8 cellular contexts compared by ENCODE assay signal in genomic region chr4:38856524-38857337, GRCh38. TPM values are rescaled to one million over a fixed set of nuclear protein-coding genes. Genes with fewer than 3 reads are reported as not detected.
DNase-seq lines count a peak whose midpoint lies in the region; ATAC-seq, FAIRE-seq and TF ChIP-seq lines count a peak whose summit lies in the region.

A gene with protein sequence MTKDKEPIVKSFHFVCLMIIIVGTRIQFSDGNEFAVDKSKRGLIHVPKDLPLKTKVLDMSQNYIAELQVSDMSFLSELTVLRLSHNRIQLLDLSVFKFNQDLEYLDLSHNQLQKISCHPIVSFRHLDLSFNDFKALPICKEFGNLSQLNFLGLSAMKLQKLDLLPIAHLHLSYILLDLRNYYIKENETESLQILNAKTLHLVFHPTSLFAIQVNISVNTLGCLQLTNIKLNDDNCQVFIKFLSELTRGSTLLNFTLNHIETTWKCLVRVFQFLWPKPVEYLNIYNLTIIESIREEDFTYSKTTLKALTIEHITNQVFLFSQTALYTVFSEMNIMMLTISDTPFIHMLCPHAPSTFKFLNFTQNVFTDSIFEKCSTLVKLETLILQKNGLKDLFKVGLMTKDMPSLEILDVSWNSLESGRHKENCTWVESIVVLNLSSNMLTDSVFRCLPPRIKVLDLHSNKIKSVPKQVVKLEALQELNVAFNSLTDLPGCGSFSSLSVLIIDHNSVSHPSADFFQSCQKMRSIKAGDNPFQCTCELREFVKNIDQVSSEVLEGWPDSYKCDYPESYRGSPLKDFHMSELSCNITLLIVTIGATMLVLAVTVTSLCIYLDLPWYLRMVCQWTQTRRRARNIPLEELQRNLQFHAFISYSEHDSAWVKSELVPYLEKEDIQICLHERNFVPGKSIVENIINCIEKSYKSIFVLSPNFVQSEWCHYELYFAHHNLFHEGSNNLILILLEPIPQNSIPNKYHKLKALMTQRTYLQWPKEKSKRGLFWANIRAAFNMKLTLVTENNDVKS (minus strand): TSS chr4:38856817. CDS start chr4:38829473, 27,344 bp downstream.

- 39% methylated on average over 8 of the region's 8 CpGs; no CpG with 5 or more reads in 1 of the 2 experiments for WGBS in H1 (ENCODE audit: extremely low coverage in 1 of 2, insufficient coverage in 1 of 2, insufficient read length in 1 of 2, insufficient replicate concordance in 2 of 2, low coverage in 1 of 2, low lambda C conversion rate in 2 of 2, missing lambda C conversion rate in 1 of 2), 2 experiments

- FAIRE-seq in H1 (lab: Jason Lieb, UNC) = peak; percentile 87

- H4K5ac ChIP-seq in H1 (ENCODE audit: insufficient read length, low read depth, low read length) = no peak within 1 kb of the TSS

- no peaks in the 10 kb centered on the region for H3K36me3 ChIP-seq in H1 (ENCODE audit: control insufficient read depth in 2 of 4, insufficient read depth in 4 of 4, low read length in 3 of 4)
- no peaks in the 10 kb centered on the region for H3K36me3 ChIP-seq in mucosa of descending colon (ENCODE audit: low read depth)
- H3K36me3 ChIP-seq in stomach smooth muscle (ENCODE audit: control insufficient read depth in 2 of 2, insufficient read depth in 2 of 2, low read length in 2 of 2) = no peaks in the 10 kb centered on the region

- CTCF ChIA-PET in H1 (lab: Charles Lee; ENCODE audit: partially characterized antibody) = interaction anchor here (0.6 to 2.5 kb wide), 16 partner anchors 9 to 509 kb away, joined by 3 to 29 read pairs (median 4); no protein-coding TSS in a partner anchor

- H3K23ac ChIP-seq in H1 (ENCODE audit: insufficient read length) = no peak within 1 kb of the TSS

- no peak within 1 kb of the TSS for H2BK12ac ChIP-seq in H1 (ENCODE audit: low read depth, low read length)

- POLR2A ChIA-PET in H1 (lab: Charles Lee; ENCODE audit: partially characterized antibody) = interaction anchor here (0.6 kb wide), 1 partner anchor 829 kb away, joined by 4 read pairs; no protein-coding TSS in a partner anchor

- TF ChIP-seq CTCF in GM10266 (IDR thresholded peaks at IDR 0.05; ENCODE audit: control insufficient read depth, insufficient read depth, low read depth, missing control alignments) (peak; percentile 67), H1 (IDR thresholded peaks at IDR 0.05; ENCODE audit: control extremely low read depth in 1 of 3, insufficient read depth in 1 of 3, low read depth in 1 of 3, low read length in 3 of 3) (peak in 2 of 3 experiments; percentile 48 to 69; a peak in 2 of 4 replicates), mucosa of descending colon (IDR thresholded peaks at IDR 0.05) (peak; percentile 70)

- H2AK5ac ChIP-seq in H1 (ENCODE audit: low read depth, low read length) = no peak within 1 kb of the TSS

- intact Hi-C loops in mucosa of descending colon (cut with DNase I, micrococcal nuclease) = loop anchor here in 1 of 2 donors (5.0 kb wide), 1 partner anchor 99 kb away; no protein-coding TSS in a partner anchor

- H3K9ac ChIP-seq in H1 (replicated peaks in 1 of 4; ENCODE audit: extremely low read depth in 1 of 4, low read depth in 3 of 4, low read length in 3 of 4) (no peak within 1 kb of the TSS), stomach smooth muscle (ENCODE audit: low read length in 2 of 2) (no peak within 1 kb of the TSS)

- no peaks in the 10 kb centered on the region for H3K23me2 ChIP-seq in H1 (ENCODE audit: low read depth, low read length)

- H3K79me1 ChIP-seq in H1 (ENCODE audit: low read depth, low read length) = no peaks in the 10 kb centered on the region

- no peak within 1 kb of the TSS for H4K8ac ChIP-seq in H1 (ENCODE audit: extremely low read depth, insufficient read depth, low read length)

- no peaks in the 10 kb centered on the region for H3K27me3 ChIP-seq in H1 (replicated peaks in 1 of 4; ENCODE audit: control insufficient read depth in 3 of 4, extremely low read depth in 1 of 4, insufficient read depth in 3 of 4, low read length in 3 of 4)
- H3K27me3 ChIP-seq in stomach smooth muscle (ENCODE audit: control insufficient read depth in 1 of 2, insufficient read depth in 2 of 2, low read length in 2 of 2) = no peaks in the 10 kb centered on the region

- H3K4me3 ChIP-seq in H1 (ENCODE audit: extremely low read depth in 1 of 4, insufficient read depth in 2 of 4, low read depth in 3 of 4, low read length in 4 of 4) = no peak within 1 kb of the TSS
- H3K4me3 ChIP-seq in mucosa of descending colon = no peak within 1 kb of the TSS
- peak within 1 kb of the TSS; percentile 30 to 36 for H3K4me3 ChIP-seq in stomach smooth muscle (ENCODE audit: low read length in 2 of 2)

- no peak within 1 kb of the TSS for H2BK15ac ChIP-seq in H1 (ENCODE audit: low read length)

- no peaks in the 10 kb centered on the region for H4K20me1 ChIP-seq in H1 (replicated peaks in 1 of 2; ENCODE audit: control insufficient read depth in 1 of 2, insufficient read depth in 2 of 2, low read length in 2 of 2)

- H4K91ac ChIP-seq in H1 (replicated peaks; ENCODE audit: insufficient read length, low read length) = no peak within 1 kb of the TSS

- no peaks in the 10 kb centered on the region for H3K79me2 ChIP-seq in H1 (ENCODE audit: control insufficient read depth in 1 of 2, insufficient read depth in 2 of 2, low read length in 2 of 2)

- peak within 1 kb of the TSS; percentile 96 for H2AFZ ChIP-seq in H1 (ENCODE audit: low read length)

- no peak within 1 kb of the TSS for H3K27ac ChIP-seq in H1 (ENCODE audit: low read depth, low read length)
- H3K27ac ChIP-seq in stomach smooth muscle (ENCODE audit: low read length) = peak within 1 kb of the TSS; percentile 7

- H3K9me3 ChIP-seq in H1 (ENCODE audit: insufficient read depth in 2 of 2, low read depth in 1 of 2, low read length in 1 of 2) (no peaks in the 10 kb centered on the region), mucosa of descending colon (no peaks in the 10 kb centered on the region), stomach smooth muscle (ENCODE audit: control insufficient read depth in 2 of 2, low read length in 2 of 2) (no peaks in the 10 kb centered on the region)

- no peak within 1 kb of the TSS for H2BK120ac ChIP-seq in H1 (replicated peaks; ENCODE audit: low read depth, low read length)

- H2BK5ac ChIP-seq in H1 (ENCODE audit: low read depth, low read length) = no peak within 1 kb of the TSS; the same call in 1 of the 2 replicates

- no peak within 1 kb of the TSS for H3K14ac ChIP-seq in H1 (ENCODE audit: insufficient read length)

- peaks cover 0 to 3% (median 1%) of the 10 kb centered on the region in 4 experiments; a peak in 1 of 7 replicates for H3K4me1 ChIP-seq in H1 (replicated peaks in 1 of 4; ENCODE audit: control insufficient read depth in 3 of 4, insufficient read depth in 4 of 4, low read length in 3 of 4)
- H3K4me1 ChIP-seq in mucosa of descending colon (ENCODE audit: low read depth) = peaks cover 3% of the 10 kb centered on the region
- H3K4me1 ChIP-seq in stomach smooth muscle (ENCODE audit: control insufficient read depth, insufficient read depth, low read length) = no peaks in the 10 kb centered on the region

- H3K56ac ChIP-seq in H1 (replicated peaks; ENCODE audit: insufficient read length, low read depth, low read length) = no peak within 1 kb of the TSS

- TF ChIP-seq POLR2A in H1 (IDR thresholded peaks at IDR 0.05; ENCODE audit: control extremely low read depth in 1 of 2, low read depth in 2 of 2, low read length in 2 of 2) = no peak

- H2BK20ac ChIP-seq in H1 (ENCODE audit: low read length) = no peak within 1 kb of the TSS

- TF ChIP-seq RAD21 in H1 (IDR thresholded peaks at IDR 0.05 in 1 of 2, conservative IDR thresholded peaks at IDR 0.05 in 1 of 2; ENCODE audit: low read depth in 2 of 2, low read length in 2 of 2) = peak; percentile 48 to 56

- H3K4me2 ChIP-seq in H1 (ENCODE audit: insufficient read depth in 1 of 2, low read depth in 2 of 2, low read length in 2 of 2) = no peak within 1 kb of the TSS

- H3K18ac ChIP-seq in H1 (ENCODE audit: extremely low read depth, low read length) = peak within 1 kb of the TSS; percentile 63

- DNase-seq in GM10266 (ENCODE audit: extremely low spot score) (peak; percentile 50), NCI-H345 treated with DMSO at 0.1 percent for 48 hours (lab: John Stamatoyannopoulos, UW; ENCODE audit: unreplicated experiment) (peak; percentile 57), H1 (ENCODE audit: low read depth in 1 of 2, low spot score in 2 of 2) (peak in 1 of 2 experiments; percentile 63), mucosa of descending colon (peak in 1 of 3 donors; percentile 89), hepatic stellate cell (ENCODE audit: low spot score) (no peak)
- DNase-seq in activated CD4-positive, alpha-beta T cell treated with anti-CD3 and anti-CD28 coated beads, Interleukin-2, amount 50 U/mL, for 4 hours = peak; percentile 54 to 63

- no peak for TF ChIP-seq EP300 in H1 (IDR thresholded peaks at IDR 0.05; ENCODE audit: borderline replicate concordance in 1 of 2, low read depth in 2 of 2, low read length in 2 of 2)

- no peak within 1 kb of the TSS for H3K4ac ChIP-seq in H1 (replicated peaks; ENCODE audit: insufficient read length, low read depth, low read length)

- ATAC-seq in HG02678 (IDR thresholded peaks at IDR 0.05; ENCODE audit: unreplicated experiment) = peak; percentile 46
- ATAC-seq in mucosa of descending colon = peak; percentile 83

TF ChIP-seq in H1, 55 proteins besides CTCF, POLR2A, EP300 and RAD21 (continues in another document):
- TF ChIP-seq TAF1 (IDR thresholded peaks at IDR 0.05; ENCODE audit: low read depth, low read length) (no peak), MAFK (IDR thresholded peaks at IDR 0.05; ENCODE audit: low read depth, low read length) (peak; percentile 38; the same call in 1 of the 2 replicates), SIX5 (IDR thresholded peaks at IDR 0.05; ENCODE audit: low read depth, low read length) (no peak), TEAD4 (IDR thresholded peaks at IDR 0.05; ENCODE audit: low read depth, low read length) (no peak)

RNA-seq across cellular contexts. Expression of the gene that starts here (rescaled TPM):
- total RNA-seq in H1 (2021; fragmentation: NEBNext Ultra II Directional; extraction: Animal tissue kit (Norgen Biotek cat#: 25700)) = 0.08 and 0.09 TPM in 2 replicates
- polyA plus RNA-seq in H1 (2011; rRNA removed) = 0.02 TPM in 1 of 2 replicates, not detected in the other
- polyA plus RNA-seq in H1 (2011; cell fraction: cytosol; rRNA removed) = 0.03 TPM
- 0.03 TPM for polyA plus RNA-seq in H1 (2011; cell fraction: nucleus; rRNA removed)
- 0.04 to 0.05 TPM (median 0.04 TPM) in 3 of 4 replicates, not detected in the other for polyA plus RNA-seq in H1 (2012, experiment 1 of 2)
- not detected for polyA plus RNA-seq in H1 (2012, experiment 2 of 2)
- 0.22 TPM for polyA plus RNA-seq in H1 (2013, experiment 1 of 2)
- polyA plus RNA-seq in H1 (2013, experiment 2 of 2) = 0.11 TPM
- 0.02 and 0.16 TPM in 2 replicates for polyA minus RNA-seq in H1 (2011; rRNA and poly(A)+ RNA removed)
- not detected for polyA minus RNA-seq in H1 (2011; cell fraction: cytosol; rRNA and poly(A)+ RNA removed)
- not detected for polyA minus RNA-seq in H1 (2011; cell fraction: nucleus; rRNA and poly(A)+ RNA removed)
- 1 to 10 TPM; 1.3 to 3.6 (median 2.3) TPM for total RNA-seq in mucosa of descending colon

Comparison
In these comparisons a context has a peak if more than half of its experiments do, and no peak if none do; other contexts are left out.
1. H3K4me3 ChIP-seq: peak in stomach smooth muscle (2 of 2); none in H1 (0 of 4) and mucosa of descending colon (single experiment).
2. Peak in every context shown above with its lines, with median percentiles within 50 percentile points of each other: CTCF ChIP-seq.